Comparison of ENCODE assay signal across 33 cellular contexts in genomic region chr16:81155769-81156168, GRCh38.
"Had no signal": no experiment of that assay in that cellular context is flagged by ENCODE, and none has a peak within 500 bp of the region (broad histone marks: within the 10 kb centered on the region; RNA-seq: fewer than 3 reads in every experiment).

No MANE protein-coding gene starts in this region.

- H3K4me3 Mint-ChIP-seq: activated CD4-positive, alpha-beta T cell treated with anti-CD3 and anti-CD28 coated beads for 36 hours; activated CD4-positive, alpha-beta T cell treated with anti-CD3 and anti-CD28 coated beads, Interleukin-2, amount 10 ng/mL, durations not matched to agents 7 days and 5 days; activated naive CD4-positive, alpha-beta T cell treated with anti-CD3 and anti-CD28 coated beads for 36 hours; activated T-cell treated with anti-CD3 and anti-CD28 coated beads, Interleukin-2, amount 50 U/mL, for 4 hours; activated T-helper 1 cell treated with anti-CD3 and anti-CD28 coated beads, Interleukin-12 subunit alpha, Interleukin-12 subunit beta, Interleukin-2, Interleukin-4 antibody, amounts not matched to agents 30 ng/mL and 10 ng/mL and 1 ng/mL, durations not matched to agents 14 hours and 24 hours and 36 hours; T-helper 1 cell treated with Interleukin-12 subunit alpha and Interleukin-12 subunit beta and Interleukin-4 antibody, amounts not matched to agents 30 μg/mL and 1 μg/mL, for 36 hours; T-helper 2 cell treated with Interferon-gamma antibody and Interleukin-4, amounts not matched to agents 5 μg/mL and 100 μg/mL, for 36 hours had no signal

- H3K4me1 ChIP-seq: adrenal gland, body of pancreas, breast epithelium, Peyer's patch, SJSA1 had no signal

- H3K27me3 Mint-ChIP-seq: activated CD4-positive, alpha-beta T cell treated with anti-CD3 and anti-CD28 coated beads for 36 hours; activated CD4-positive, alpha-beta T cell treated with anti-CD3 and anti-CD28 coated beads, Interleukin-2, amount 10 ng/mL, durations not matched to agents 7 days and 5 days had no signal

- FAIRE-seq: astrocyte, TTC549 had no signal

- H3K9me2 ChIP-seq: SK-N-SH had no signal

- DNase-seq: activated CD4-positive, alpha-beta T cell treated with anti-CD3 and anti-CD28 coated beads for 36 hours; activated CD4-positive, alpha-beta T cell treated with anti-CD3 and anti-CD28 coated beads, Interleukin-2, amount 10 ng/mL, durations not matched to agents 7 days and 5 days; activated CD4-positive, alpha-beta T cell treated with anti-CD3 and anti-CD28 coated beads, Interleukin-2, amount 50 U/mL, for 48 hours; activated CD8-positive, alpha-beta memory T cell treated with anti-CD3 and anti-CD28 coated beads, Interleukin-2, amount 50 U/mL, for 4 hours; activated gamma-delta T cell treated with Interleukin-2 at 50 U/mL for 16 hours; activated naive CD4-positive, alpha-beta T cell treated with anti-CD3 and anti-CD28 coated beads for 36 hours; activated T-cell treated with anti-CD3 and anti-CD28 coated beads for 4 hours; activated T-cell treated with anti-CD3 and anti-CD28 coated beads, Interleukin-2, amount 50 U/mL, for 4 hours; adrenal gland; body of pancreas; NCI-H1105; NCI-H1417 treated with DMSO at 0.1 percent for 48 hours; NCI-H1694; NCI-H1930; NCI-H2081 treated with DMSO at 0.1 percent for 48 hours; NCI-H226; NCI-H446 treated with DMSO at 0.1 percent for 48 hours; NCI-H524; NCI-H69; PC-3; Peyer's patch; RPMI8226; SHP77 treated with DMSO at 0.1 percent for 48 hours; SK-N-SH had no signal

- H3K27ac ChIP-seq: adrenal gland, body of pancreas, breast epithelium, Peyer's patch, SJSA1 had no signal

- H3K36me3 ChIP-seq: adrenal gland, breast epithelium, Peyer's patch, SJSA1 had no signal

- H3K27me3 ChIP-seq: adrenal gland, body of pancreas, breast epithelium, Peyer's patch, SJSA1 had no signal

- H3K36me3 Mint-ChIP-seq: activated naive CD4-positive, alpha-beta T cell treated with anti-CD3 and anti-CD28 coated beads, Interleukin-2, amount 50 U/mL, for 72 hours had no signal

- H3K4me1 Mint-ChIP-seq: activated CD4-positive, alpha-beta T cell treated with anti-CD3 and anti-CD28 coated beads for 36 hours; activated CD4-positive, alpha-beta T cell treated with anti-CD3 and anti-CD28 coated beads, Interleukin-2, amount 10 ng/mL, durations not matched to agents 7 days and 5 days had no signal

- H3K4me2 ChIP-seq: SK-N-SH had no signal

- H3K9me3 ChIP-seq: adrenal gland, body of pancreas, breast epithelium, Peyer's patch, SJSA1, SK-N-SH had no signal

- H3K9ac ChIP-seq: SK-N-SH had no signal

- H3K27ac Mint-ChIP-seq: activated CD4-positive, alpha-beta T cell treated with anti-CD3 and anti-CD28 coated beads for 36 hours; activated CD4-positive, alpha-beta T cell treated with anti-CD3 and anti-CD28 coated beads, Interleukin-2, amount 10 ng/mL, durations not matched to agents 7 days and 5 days; activated naive CD4-positive, alpha-beta T cell treated with anti-CD3 and anti-CD28 coated beads for 36 hours; activated naive CD4-positive, alpha-beta T cell treated with anti-CD3 and anti-CD28 coated beads, Interleukin-2, amount 50 U/mL, for 72 hours; activated T-helper 1 cell treated with anti-CD3 and anti-CD28 coated beads, Interleukin-12 subunit alpha, Interleukin-12 subunit beta, Interleukin-2, Interleukin-4 antibody, amounts not matched to agents 30 ng/mL and 10 ng/mL and 1 ng/mL, durations not matched to agents 14 hours and 24 hours and 36 hours; T-helper 1 cell treated with Interleukin-12 subunit alpha and Interleukin-12 subunit beta and Interleukin-4 antibody, amounts not matched to agents 30 μg/mL and 1 μg/mL, for 36 hours; T-helper 2 cell treated with Interferon-gamma antibody and Interleukin-4, amounts not matched to agents 5 μg/mL and 100 μg/mL, for 36 hours had no signal

- ATAC-seq: activated CD4-positive, alpha-beta T cell treated with anti-CD3 and anti-CD28 coated beads for 36 hours; activated CD4-positive, CD25-positive, alpha-beta regulatory T cell treated with anti-CD3 and anti-CD28 coated beads, Interleukin-2, amount 50 U/mL, for 24 hours; activated naive CD4-positive, alpha-beta T cell treated with anti-CD3 and anti-CD28 coated beads, Interleukin-2, amount 50 U/mL, for 72 hours; activated T-cell treated with anti-CD3 and anti-CD28 coated beads, Interleukin-2, amount 50 U/mL, for 4 hours; body of pancreas; PC-3 had no signal

- H3K9me3 Mint-ChIP-seq: activated CD4-positive, alpha-beta T cell treated with anti-CD3 and anti-CD28 coated beads, Interleukin-2, amount 10 ng/mL, durations not matched to agents 7 days and 5 days; activated naive CD4-positive, alpha-beta T cell treated with anti-CD3 and anti-CD28 coated beads for 36 hours; activated naive CD4-positive, alpha-beta T cell treated with anti-CD3 and anti-CD28 coated beads, Interleukin-2, amount 50 U/mL, for 72 hours; activated T-cell treated with anti-CD3 and anti-CD28 coated beads, Interleukin-2, amount 50 U/mL, for 4 hours; activated T-helper 1 cell treated with anti-CD3 and anti-CD28 coated beads, Interleukin-12 subunit alpha, Interleukin-12 subunit beta, Interleukin-2, Interleukin-4 antibody, amounts not matched to agents 30 ng/mL and 10 ng/mL and 1 ng/mL, durations not matched to agents 14 hours and 24 hours and 36 hours; T-helper 1 cell treated with Interleukin-12 subunit alpha and Interleukin-12 subunit beta and Interleukin-4 antibody, amounts not matched to agents 30 μg/mL and 1 μg/mL, for 36 hours; T-helper 2 cell treated with Interferon-gamma antibody and Interleukin-4, amounts not matched to agents 5 μg/mL and 100 μg/mL, for 36 hours had no signal

- H3K4me3 ChIP-seq: adrenal gland, body of pancreas, breast epithelium, Peyer's patch, SJSA1 had no signal
